ENCODE assay signal across 9 cellular contexts in the genomic region with DNA sequence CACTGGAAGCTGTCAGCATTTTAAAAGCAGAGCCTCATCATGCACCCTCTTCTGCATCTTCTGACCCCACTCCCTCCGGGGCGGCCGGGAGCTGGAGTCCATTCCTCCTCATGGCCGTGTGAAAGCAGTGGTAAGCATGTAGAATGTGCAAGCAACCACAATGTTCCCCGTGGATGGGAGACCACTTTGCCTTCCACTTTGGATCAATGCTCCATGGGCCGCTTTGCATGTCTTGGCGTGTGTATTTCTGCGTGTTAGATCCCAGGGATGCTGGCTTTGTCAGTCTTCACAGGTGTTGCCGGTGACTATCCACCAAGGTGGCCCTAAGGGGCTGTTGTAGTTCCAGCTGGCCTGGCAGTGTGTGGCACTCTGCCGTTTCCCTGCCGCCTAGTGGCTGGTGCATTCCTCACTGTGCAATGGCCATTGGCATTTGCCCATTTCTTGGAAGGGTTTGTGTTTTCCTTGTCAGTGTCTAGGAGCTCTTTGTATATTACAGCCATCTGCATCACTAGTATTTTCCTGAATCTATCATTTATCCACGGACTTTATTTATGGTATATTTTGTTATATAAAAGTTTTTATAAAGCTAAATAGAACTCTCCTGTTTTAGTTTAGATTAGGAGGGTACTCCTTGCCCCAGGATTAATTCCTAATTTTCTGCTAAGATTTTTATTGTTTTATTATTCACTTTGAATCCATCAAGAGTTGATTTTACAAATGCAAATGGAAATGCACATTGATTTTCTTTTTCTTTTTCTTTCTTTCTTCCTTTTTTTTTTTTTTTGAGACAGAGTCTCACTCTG. TPM values are rescaled to one million over a fixed set of nuclear protein-coding genes. Genes with fewer than 3 reads are reported as not detected.
A peak's percentile ranks its signal among the peaks of the same experiment; 100 is the strongest.
DNase-seq lines count a peak whose midpoint lies in the region; ATAC-seq lines count a peak whose summit lies in the region.
"Had no signal": no experiment of that assay in that cellular context is flagged by ENCODE, and none has a peak within 500 bp of the region (broad histone marks: within the 10 kb centered on the region; RNA-seq: fewer than 3 reads in every experiment).

No MANE protein-coding gene starts in this region.

- DNase-seq in DMS79 treated with DMSO at 0.1 percent for 48 hours (lab: John Stamatoyannopoulos, UW) (peak; percentile 54), NCI-H446 treated with DMSO at 0.1 percent for 48 hours (lab: John Stamatoyannopoulos, UW) (peak; percentile 10), dermis blood vessel endothelial cell (peak; percentile 47), nucleus accumbens (lab: John Stamatoyannopoulos, UW) (peak in 45 of 56 donors; percentile 4 to 77 (median 40)), OCI-M2 (lab: John Stamatoyannopoulos, UW; ENCODE audit: unreplicated experiment) (no peak)
- no peak for DNase-seq in activated CD8-positive, alpha-beta memory T cell treated with anti-CD3 and anti-CD28 coated beads, Interleukin-2, amount 50 U/mL, for 4 hours

- no peak for ATAC-seq in GM21367 (IDR thresholded peaks at IDR 0.05; ENCODE audit: unreplicated experiment)
- no peak for ATAC-seq in HG03520 (IDR thresholded peaks at IDR 0.05; ENCODE audit: unreplicated experiment)

RNA-seq across cellular contexts. Expression of gene ALDH3A1, which starts 5.8 kb away (rescaled TPM):
- 0.85 and 0.93 TPM in 2 replicates for total RNA-seq in dermis blood vessel endothelial cell

RNA-seq across cellular contexts. Expression of gene SLC47A2, which starts 37.5 kb away (rescaled TPM):
- total RNA-seq in dermis blood vessel endothelial cell, result not detected in 2 replicates
- total RNA-seq: dermis microvascular lymphatic vessel endothelial cell had no signal

Comparison
In these comparisons a context has a peak if more than half of its experiments do, and no peak if none do; other contexts are left out.
1. DNase-seq: peak in DMS79 treated with DMSO at 0.1 percent for 48 hours (single experiment), NCI-H446 treated with DMSO at 0.1 percent for 48 hours (single experiment), dermis blood vessel endothelial cell (single experiment) and nucleus accumbens (45 of 56); none in OCI-M2 (single experiment) and activated CD8-positive, alpha-beta memory T cell treated with anti-CD3 and anti-CD28 coated beads, Interleukin-2, amount 50 U/mL, for 4 hours (single experiment).